In genomic region chr9:96498796-96499195, GRCh38 we compare ENCODE assay signal across 20 cellular contexts. TPM values are rescaled to one million over a fixed set of nuclear protein-coding genes. Genes with fewer than 3 reads are reported as not detected.
DNase-seq lines count a peak whose midpoint lies in the region; ATAC-seq and TF ChIP-seq lines count a peak whose summit lies in the region.
"Had no signal": no experiment of that assay in that cellular context is flagged by ENCODE, and none has a peak within 500 bp of the region (broad histone marks: within the 10 kb centered on the region; RNA-seq: fewer than 3 reads in every experiment).

No MANE protein-coding gene starts in this region.

- peak overlapping the region; percentile 9 for H3K27ac Mint-ChIP-seq in T-helper 17 cell
- peak overlapping the region; percentile 48 for H3K27ac Mint-ChIP-seq in endodermal cell
- no peak overlapping the region for H3K27ac Mint-ChIP-seq in immature natural killer cell
- H3K27ac Mint-ChIP-seq: CD14-positive monocyte had no signal

- no peaks in the 10 kb centered on the region for H3K27me3 Mint-ChIP-seq in T-helper 17 cell
- no peaks in the 10 kb centered on the region for H3K27me3 Mint-ChIP-seq in endodermal cell (ENCODE audit: insufficient read depth)
- peaks cover 2 to 5% (median 3%) of the 10 kb centered on the region in 3 donors for H3K27me3 Mint-ChIP-seq in immature natural killer cell (ENCODE audit: low read depth in 3 of 3)

- TF ChIP-seq CTCF in cardiac muscle cell (IDR thresholded peaks at IDR 0.05; ENCODE audit: low read depth, low read length) (no peak), endodermal cell (conservative IDR thresholded peaks at IDR 0.05) (no peak)

- H3K27ac ChIP-seq in cardiac muscle cell (peak overlapping the region; percentile 81), endodermal cell (ENCODE audit: low read depth, low read length) (no peak overlapping the region), substantia nigra (ENCODE audit: low read depth, low read length, poor library complexity, severe bottlenecking) (peak overlapping the region; percentile 64)

- ATAC-seq in T-helper 17 cell (no peak), GM21526 (IDR thresholded peaks at IDR 0.05; ENCODE audit: low FRiP score, unreplicated experiment) (no peak)
- ATAC-seq: Panc1 had no signal

- no peak for DNase-seq in cardiac muscle cell (ENCODE audit: low read depth in 1 of 2, low spot score in 1 of 2)
- DNase-seq in cardiac septum (ENCODE audit: low spot score) = no peak
- DNase-seq in T-helper 17 cell = no peak
- DNase-seq in endodermal cell = no peak
- DNase-seq in substantia nigra (lab: John Stamatoyannopoulos, UW) = peak in 6 of 49 donors; percentile 23 to 40 (median 30)
- DNase-seq in globus pallidus (ENCODE audit: low spot score) = no peak
- DNase-seq in immature natural killer cell = no peak
- DNase-seq: EL, GF-D8, GOT3, Kasumi-1, NCI-H1417, NCI-H187 treated with DMSO at 0.1 percent for 48 hours, NCI-H2171, NCI-H524 treated with DMSO at 0.1 percent for 48 hours, NCI-H82, SIG-M5 had no signal

- H3K4me1 Mint-ChIP-seq in T-helper 17 cell = peaks cover 4% of the 10 kb centered on the region
- peaks cover 13% of the 10 kb centered on the region for H3K4me1 Mint-ChIP-seq in endodermal cell
- H3K4me1 Mint-ChIP-seq in immature natural killer cell = no peaks in the 10 kb centered on the region
- H3K4me1 Mint-ChIP-seq: CD14-positive monocyte had no signal

- no peaks in the 10 kb centered on the region for H3K9me3 Mint-ChIP-seq in endodermal cell
- H3K9me3 Mint-ChIP-seq in immature natural killer cell = no peaks in the 10 kb centered on the region

- H3K4me3 Mint-ChIP-seq in T-helper 17 cell = no peak overlapping the region
- no peak overlapping the region for H3K4me3 Mint-ChIP-seq in endodermal cell
- H3K4me3 Mint-ChIP-seq in immature natural killer cell = no peak overlapping the region
- H3K4me3 Mint-ChIP-seq: CD14-positive monocyte had no signal

- H3K4me1 ChIP-seq in cardiac muscle cell (ENCODE audit: low read depth) (peaks cover 42% of the 10 kb centered on the region), endodermal cell (ENCODE audit: control insufficient read depth, insufficient read depth, low read length) (no peaks in the 10 kb centered on the region)

- no peaks in the 10 kb centered on the region for H3K36me3 ChIP-seq in cardiac muscle cell
- no peaks in the 10 kb centered on the region for H3K36me3 ChIP-seq in endodermal cell (ENCODE audit: control insufficient read depth, insufficient read depth, low read length)

- H3K4me3 ChIP-seq in cardiac muscle cell (no peak overlapping the region), endodermal cell (ENCODE audit: low read length) (no peak overlapping the region)

- H3K36me3 Mint-ChIP-seq in T-helper 17 cell (ENCODE audit: low read depth) (peaks cover 3% of the 10 kb centered on the region), endodermal cell (ENCODE audit: low read depth) (peaks cover 13% of the 10 kb centered on the region), immature natural killer cell (peaks cover 0 to 7% (median 4%) of the 10 kb centered on the region in 3 donors)
- H3K36me3 Mint-ChIP-seq: CD14-positive monocyte had no signal

- 74 to 85% methylated on average over 7 of the region's 7 CpGs for WGBS in endodermal cell (ENCODE audit: insufficient coverage in 1 of 2, insufficient read length in 1 of 2), 2 experiments

- H3K27me3 ChIP-seq in cardiac muscle cell (no peaks in the 10 kb centered on the region), endodermal cell (ENCODE audit: control insufficient read depth, insufficient read depth, low read length, poor library complexity, severe bottlenecking) (no peaks in the 10 kb centered on the region)

- no peaks in the 10 kb centered on the region for H3K9me3 ChIP-seq in cardiac muscle cell (ENCODE audit: low read depth)
- H3K9me3 ChIP-seq in T-helper 17 cell (ENCODE audit: control insufficient read depth, low read length, poor library complexity, severe bottlenecking) = no peaks in the 10 kb centered on the region
- no peaks in the 10 kb centered on the region for H3K9me3 ChIP-seq in endodermal cell (ENCODE audit: control insufficient read depth, low read length)

- intact Hi-C loops in cardiac septum (cut with DNase I) = no loop called here

- H3K9ac ChIP-seq in endodermal cell (ENCODE audit: extremely low read depth, low read length, poor library complexity, severe bottlenecking) = no peak overlapping the region

RNA-seq across cellular contexts. Expression of gene HABP4, which starts 48.8 kb away (rescaled TPM):
- total RNA-seq in cardiac muscle cell (32.8 and 41.0 TPM in 2 replicates), cardiac septum (29.7 TPM), T-helper 17 cell (10 to 100 TPM; 16.6 to 21.3 TPM), endodermal cell (10 to 100 TPM in 1 of 2 donors, 1 to 10 TPM in 1; 10.0 to 12.1 TPM)
- polyA plus RNA-seq in cardiac muscle cell (69.6 and 71.2 TPM in 2 replicates), immature natural killer cell (1 to 10 TPM; 3.0 to 5.8 (median 5.2) TPM)
- 26.1 TPM for polyA plus RNA-seq in endodermal cell (2013, experiment 1 of 2)
- 22.3 TPM for polyA plus RNA-seq in endodermal cell (2013, experiment 2 of 2)

Comparison
In these comparisons a context has a peak if more than half of its experiments do, and no peak if none do; other contexts are left out.
1. H3K27ac Mint-ChIP-seq: peak in T-helper 17 cell (single experiment) and endodermal cell (single experiment); none in immature natural killer cell (0 of 6).